In genomic region chr17:31323551-31323950, GRCh38 we compare ENCODE assay signal across 22 cellular contexts. TPM values are rescaled to one million over a fixed set of nuclear protein-coding genes. Genes with fewer than 3 reads are reported as not detected.
DNase-seq lines count a peak whose midpoint lies in the region; ATAC-seq, FAIRE-seq and TF ChIP-seq lines count a peak whose summit lies in the region.
"Had no signal": no experiment of that assay in that cellular context is flagged by ENCODE, and none has a peak within 500 bp of the region (broad histone marks: within the 10 kb centered on the region; RNA-seq: fewer than 3 reads in every experiment).

No MANE protein-coding gene starts in this region.

- H3K36me3 Mint-ChIP-seq in activated CD4-positive, alpha-beta T cell treated with anti-CD3 and anti-CD28 coated beads, Interleukin-2, amount 10 ng/mL, durations not matched to agents 7 days and 5 days (ENCODE audit: low read depth): peaks cover 31% of the 10 kb centered on the region
- H3K36me3 Mint-ChIP-seq in activated CD8-positive, alpha-beta T cell treated with anti-CD3 and anti-CD28 coated beads, Interleukin-2, amount 10 ng/mL, durations not matched to agents 7 days and 5 days (ENCODE audit: low read depth): peaks cover 27% of the 10 kb centered on the region
- H3K36me3 Mint-ChIP-seq in naive B cell: peaks cover 0 to 10% of the 10 kb centered on the region in 2 donors

- no peak for TF ChIP-seq CTCF in foreskin keratinocyte (conservative IDR thresholded peaks at IDR 0.05)

- H3K27ac ChIP-seq in foreskin keratinocyte: no peak overlapping the region
- H3K27ac ChIP-seq: KMS-11, suprapubic skin had no signal

- H3K9me3 Mint-ChIP-seq in activated CD4-positive, alpha-beta T cell treated with anti-CD3 and anti-CD28 coated beads, Interleukin-2, amount 10 ng/mL, durations not matched to agents 7 days and 5 days: no peaks in the 10 kb centered on the region
- H3K9me3 Mint-ChIP-seq in activated CD8-positive, alpha-beta T cell treated with anti-CD3 and anti-CD28 coated beads, Interleukin-2, amount 10 ng/mL, durations not matched to agents 7 days and 5 days (ENCODE audit: insufficient read depth): no peaks in the 10 kb centered on the region
- no peaks in the 10 kb centered on the region for H3K9me3 Mint-ChIP-seq in naive B cell

- no peaks in the 10 kb centered on the region for H3K27me3 ChIP-seq in foreskin keratinocyte
- H3K27me3 ChIP-seq: neutrophil, suprapubic skin had no signal

- H3K4me1 Mint-ChIP-seq in activated CD4-positive, alpha-beta T cell treated with anti-CD3 and anti-CD28 coated beads, Interleukin-2, amount 10 ng/mL, durations not matched to agents 7 days and 5 days: peaks cover 23% of the 10 kb centered on the region
- H3K4me1 Mint-ChIP-seq in activated CD8-positive, alpha-beta T cell treated with anti-CD3 and anti-CD28 coated beads, Interleukin-2, amount 10 ng/mL, durations not matched to agents 7 days and 5 days (ENCODE audit: low read depth): peaks cover 28% of the 10 kb centered on the region
- H3K4me1 Mint-ChIP-seq in naive B cell: peaks cover 20 to 22% (median 21%) of the 10 kb centered on the region in 3 donors

- CTCF ChIA-PET in activated CD4-positive, alpha-beta T cell treated with anti-CD3 and anti-CD28 coated beads, Interleukin-2, amount 10 ng/mL, durations not matched to agents 7 days and 5 days (lab: Charles Lee): no interaction called here
- CTCF ChIA-PET in activated CD8-positive, alpha-beta T cell treated with anti-CD3 and anti-CD28 coated beads, Interleukin-2, amount 10 ng/mL, durations not matched to agents 7 days and 5 days (lab: Charles Lee): interaction anchor here (0.6 kb wide), 1 partner anchor 20 kb away, joined by 3 read pairs; no protein-coding TSS in a partner anchor

- peak; percentile 51 for FAIRE-seq in GM18507 (lab: Jason Lieb, UNC)

- H3K4me3 Mint-ChIP-seq in activated CD4-positive, alpha-beta T cell treated with anti-CD3 and anti-CD28 coated beads, Interleukin-2, amount 10 ng/mL, durations not matched to agents 7 days and 5 days: no peak overlapping the region
- H3K4me3 Mint-ChIP-seq in activated CD8-positive, alpha-beta T cell treated with anti-CD3 and anti-CD28 coated beads, Interleukin-2, amount 10 ng/mL, durations not matched to agents 7 days and 5 days: no peak overlapping the region
- peak overlapping the region in 1 of 8 donors; percentile 6 for H3K4me3 Mint-ChIP-seq in naive B cell

- POLR2A ChIA-PET in activated CD4-positive, alpha-beta T cell treated with anti-CD3 and anti-CD28 coated beads, Interleukin-2, amount 10 ng/mL, durations not matched to agents 7 days and 5 days (lab: Charles Lee): no interaction called here
- POLR2A ChIA-PET in activated CD8-positive, alpha-beta T cell treated with anti-CD3 and anti-CD28 coated beads, Interleukin-2, amount 10 ng/mL, durations not matched to agents 7 days and 5 days (lab: Charles Lee): interaction anchor here (0.6 to 6.2 kb wide), 3 partner anchors 12 to 21 kb away, joined by 3 to 185 read pairs (median 4); partner anchors contain the start of gene EVI2B

- DNase-seq in activated CD4-positive, alpha-beta T cell treated with anti-CD3 and anti-CD28 coated beads, Interleukin-2, amount 10 ng/mL, durations not matched to agents 7 days and 5 days: no peak
- DNase-seq in activated CD4-positive, alpha-beta T cell treated with anti-CD3 and anti-CD28 coated beads, Interleukin-2, amount 50 U/mL, for 48 hours: no peak
- DNase-seq in GM18507 (ENCODE audit: extremely low spot score, insufficient read length, low read depth): no peak
- no peak for DNase-seq in activated CD8-positive, alpha-beta T cell treated with anti-CD3 and anti-CD28 coated beads, Interleukin-2, amount 10 ng/mL, durations not matched to agents 7 days and 5 days
- no peak for DNase-seq in naive B cell
- no peak for DNase-seq in foreskin keratinocyte
- no peak for DNase-seq in EL
- no peak for DNase-seq in NCI-H2029 (lab: John Stamatoyannopoulos, UW)
- DNase-seq: ACHN; activated effector memory CD4-positive, alpha-beta T cell treated with Interleukin-2 at 50 U/mL for 16 hours; aorta; effector CD4-positive, alpha-beta T cell; glutamatergic neuron; NCI-H187 treated with DMSO at 0.1 percent for 48 hours; NCI-H446; NK-92 treated with Interleukin-12 subunit alpha and Interleukin-12 subunit beta, amount 100 ng/mL, for 24 hours; stimulated activated CD4-positive, alpha-beta T cell treated with anti-CD3 and anti-CD28 coated beads, Interleukin-4, amount 100 ng/mL, for 4 hours had no signal

- no peaks in the 10 kb centered on the region for H3K27me3 Mint-ChIP-seq in activated CD4-positive, alpha-beta T cell treated with anti-CD3 and anti-CD28 coated beads, Interleukin-2, amount 10 ng/mL, durations not matched to agents 7 days and 5 days
- H3K27me3 Mint-ChIP-seq in activated CD8-positive, alpha-beta T cell treated with anti-CD3 and anti-CD28 coated beads, Interleukin-2, amount 10 ng/mL, durations not matched to agents 7 days and 5 days (ENCODE audit: low read depth): no peaks in the 10 kb centered on the region
- H3K27me3 Mint-ChIP-seq in naive B cell: no peaks in the 10 kb centered on the region

- peaks cover 24% of the 10 kb centered on the region for H3K4me1 ChIP-seq in foreskin keratinocyte

- ATAC-seq in activated CD8-positive, alpha-beta T cell treated with anti-CD3 and anti-CD28 coated beads, Interleukin-2, amount 10 ng/mL, durations not matched to agents 7 days and 5 days: no peak
- ATAC-seq in naive B cell (ENCODE audit: low read depth in 2 of 2): no peak
- ATAC-seq in foreskin keratinocyte: no peak
- ATAC-seq: left lobe of liver had no signal

- H3K27ac Mint-ChIP-seq in activated CD4-positive, alpha-beta T cell treated with anti-CD3 and anti-CD28 coated beads, Interleukin-2, amount 10 ng/mL, durations not matched to agents 7 days and 5 days: peak overlapping the region; percentile 21
- H3K27ac Mint-ChIP-seq in activated CD8-positive, alpha-beta T cell treated with anti-CD3 and anti-CD28 coated beads, Interleukin-2, amount 10 ng/mL, durations not matched to agents 7 days and 5 days: peak overlapping the region; percentile 60
- H3K27ac Mint-ChIP-seq in naive B cell: peak overlapping the region; percentile 27 to 82 (median 54)

RNA-seq across cellular contexts. Expression of gene EVI2A, which starts 2.1 kb away (rescaled TPM):
- total RNA-seq in activated CD4-positive, alpha-beta T cell treated with anti-CD3 and anti-CD28 coated beads, Interleukin-2, amount 10 ng/mL, durations not matched to agents 7 days and 5 days: 10 to 100 TPM; 58.9 to 73.4 TPM
- 10 to 100 TPM; 40.4 to 44.2 TPM for total RNA-seq in activated CD8-positive, alpha-beta T cell treated with anti-CD3 and anti-CD28 coated beads, Interleukin-2, amount 10 ng/mL, durations not matched to agents 7 days and 5 days
- polyA plus RNA-seq in naive B cell (ENCODE audit: low read depth in 6 of 6) (10 to 100 TPM in 5 of 6 donors, 1 to 10 TPM in 1; 6.0 to 19.7 (median 13.3) TPM), foreskin keratinocyte (0.10 TPM in 1 of 2 replicates, not detected in the other)
- total RNA-seq in foreskin keratinocyte: 0.11 TPM in 1 of 2 replicates, not detected in the other
- total RNA-seq: smooth muscle cell had no signal

RNA-seq across cellular contexts. Expression of gene EVI2B, which starts 9.7 kb away (rescaled TPM):
- total RNA-seq in activated CD4-positive, alpha-beta T cell treated with anti-CD3 and anti-CD28 coated beads, Interleukin-2, amount 10 ng/mL, durations not matched to agents 7 days and 5 days: 100 to 1,000 TPM in 1 of 2 experiments, 10 to 100 TPM in 1; 74.9 to 102 TPM
- total RNA-seq in activated CD8-positive, alpha-beta T cell treated with anti-CD3 and anti-CD28 coated beads, Interleukin-2, amount 10 ng/mL, durations not matched to agents 7 days and 5 days: 10 to 100 TPM; 49.1 to 52.6 TPM
- polyA plus RNA-seq in naive B cell (ENCODE audit: low read depth in 6 of 6) (100 to 1,000 TPM; 146 to 201 (median 184) TPM), foreskin keratinocyte (0.17 and 0.31 TPM in 2 replicates)
- total RNA-seq in foreskin keratinocyte: 0.14 and 0.25 TPM in 2 replicates
- total RNA-seq: smooth muscle cell had no signal
- polyA plus RNA-seq: smooth muscle cell had no signal

RNA-seq across cellular contexts. Expression of gene OMG, which starts 26.5 kb away (rescaled TPM):
- total RNA-seq in activated CD4-positive, alpha-beta T cell treated with anti-CD3 and anti-CD28 coated beads, Interleukin-2, amount 10 ng/mL, durations not matched to agents 7 days and 5 days: under 1 TPM; 0.44 to 0.62 TPM
- total RNA-seq in activated CD8-positive, alpha-beta T cell treated with anti-CD3 and anti-CD28 coated beads, Interleukin-2, amount 10 ng/mL, durations not matched to agents 7 days and 5 days: under 1 TPM; 0.29 to 0.50 TPM
- polyA plus RNA-seq in naive B cell (ENCODE audit: low read depth in 6 of 6) (under 1 TPM in 2 of 6 donors, not detected in 4; 0.30 to 0.36 TPM), foreskin keratinocyte (not detected in 2 replicates)
- not detected in 2 replicates for total RNA-seq in foreskin keratinocyte
- total RNA-seq: smooth muscle cell, suprapubic skin had no signal
- polyA plus RNA-seq: aorta had no signal

Comparison
In these comparisons a context has a peak if more than half of its experiments do, and no peak if none do; other contexts are left out.
1. RNA of gene EVI2A, which starts 2.1 kb away (total RNA-seq): 58.9 to 73.4 TPM in activated CD4-positive, alpha-beta T cell treated with anti-CD3 and anti-CD28 coated beads, Interleukin-2, amount 10 ng/mL, durations not matched to agents 7 days and 5 days and 40.4 to 44.2 TPM in activated CD8-positive, alpha-beta T cell treated with anti-CD3 and anti-CD28 coated beads, Interleukin-2, amount 10 ng/mL, durations not matched to agents 7 days and 5 days; 0.11 TPM in foreskin keratinocyte; every median in the first group is over 10 times any median in the second.
2. RNA of gene EVI2B, which starts 9.7 kb away (total RNA-seq): 74.9 to 102 TPM in activated CD4-positive, alpha-beta T cell treated with anti-CD3 and anti-CD28 coated beads, Interleukin-2, amount 10 ng/mL, durations not matched to agents 7 days and 5 days and 49.1 to 52.6 TPM in activated CD8-positive, alpha-beta T cell treated with anti-CD3 and anti-CD28 coated beads, Interleukin-2, amount 10 ng/mL, durations not matched to agents 7 days and 5 days; 0.14 to 0.25 TPM in foreskin keratinocyte; every median in the first group is over 10 times any median in the second.
3. Peak in every context shown above with its lines, with median percentiles within 50 percentile points of each other: H3K27ac Mint-ChIP-seq.